In genomic region chr7:73707045-73707631, GRCh38 we compare ENCODE assay signal across 1 cellular context.
TF ChIP-seq lines count a peak whose summit lies in the region.

No MANE protein-coding gene starts in this region.

TF ChIP-seq in A549, 52 proteins besides CTCF, POLR2A, EP300 and RAD21 (continued from another document):
- TF ChIP-seq ATOH8 (CRISPR knock-in tag; IDR thresholded peaks at IDR 0.05; ENCODE audit: low read depth) (peak; percentile 77; the same call in 1 of the 2 replicates), FOXS1 (CRISPR knock-in tag; IDR thresholded peaks at IDR 0.05) (no peak), ZNF302 (CRISPR knock-in tag; IDR thresholded peaks at IDR 0.05) (peak; percentile 56; the same call in 1 of the 2 replicates), HDAC2 (IDR thresholded peaks at IDR 0.05) (no peak), CHD2 (IDR thresholded peaks at IDR 0.05; ENCODE audit: low read length, partially characterized antibody) (no peak), EHF (CRISPR knock-in tag; IDR thresholded peaks at IDR 0.05) (0 out of 2 replicates have a peak, but pooled peaks have one; percentile 39), NPAS2 (CRISPR knock-in tag; IDR thresholded peaks at IDR 0.05; ENCODE audit: borderline replicate concordance) (no peak), NR3C1 (IDR thresholded peaks at IDR 0.05) (no peak), JUNB (IDR thresholded peaks at IDR 0.05) (peak; percentile 66), SREBF2 (IDR thresholded peaks at IDR 0.05) (no peak), BCL3 (IDR thresholded peaks at IDR 0.05) (peak; percentile 45; the same call in 1 of the 3 replicates), PBX3 (IDR thresholded peaks at IDR 0.05) (peak; percentile 49; the same call in 1 of the 2 replicates), SMC3 (IDR thresholded peaks at IDR 0.05) (peak; percentile 39; the same call in 2 of the 3 replicates), HOXA7 (CRISPR knock-in tag; IDR thresholded peaks at IDR 0.05) (0 out of 2 replicates have a peak, but pooled peaks have one; percentile 9), MAZ (IDR thresholded peaks at IDR 0.05; ENCODE audit: borderline replicate concordance, low read depth, low read length) (no peak), MAFK (IDR thresholded peaks at IDR 0.05; ENCODE audit: partially characterized antibody) (no peak), RFX5 (IDR thresholded peaks at IDR 0.05) (no peak), ZFP36 (IDR thresholded peaks at IDR 0.05; ENCODE audit: borderline replicate concordance, partially characterized antibody) (no peak), CBX2 (IDR thresholded peaks at IDR 0.05; ENCODE audit: borderline replicate concordance, low read depth) (no peak), ESRRA (IDR thresholded peaks at IDR 0.05; ENCODE audit: borderline replicate concordance, low read length) (no peak), RARB (CRISPR knock-in tag; IDR thresholded peaks at IDR 0.05) (no peak), PHF8 (IDR thresholded peaks at IDR 0.05; ENCODE audit: borderline replicate concordance, low read depth) (no peak)
